In genomic region chr2:23298551-23298950, GRCh38 we compare ENCODE assay signal across 14 cellular contexts.
DNase-seq lines count a peak whose midpoint lies in the region; ATAC-seq and TF ChIP-seq lines count a peak whose summit lies in the region.
"Had no signal": no experiment of that assay in that cellular context is flagged by ENCODE, and none has a peak within 500 bp of the region (broad histone marks: within the 10 kb centered on the region; RNA-seq: fewer than 3 reads in every experiment).

No MANE protein-coding gene starts in this region.

- H3K4me2 ChIP-seq in BLaER1 = peak overlapping the region; percentile 56; the same call in 1 of the 2 replicates
- H3K4me2 ChIP-seq: GM23338 had no signal

- no peaks in the 10 kb centered on the region for H4K20me1 ChIP-seq in BLaER1

- H3K4me1 ChIP-seq in BLaER1 (peaks cover 26% of the 10 kb centered on the region), upper lobe of right lung (peaks cover 6% of the 10 kb centered on the region)
- H3K4me1 ChIP-seq: BE2C had no signal

- H3K9me3 ChIP-seq in BLaER1 (no peaks in the 10 kb centered on the region), upper lobe of right lung (no peaks in the 10 kb centered on the region)
- H3K9me3 ChIP-seq: BE2C had no signal

- no peak overlapping the region for H3K4me3 ChIP-seq in BLaER1
- no peak overlapping the region for H3K4me3 ChIP-seq in upper lobe of right lung
- H3K4me3 ChIP-seq: GM23338 had no signal

- H3K36me3 ChIP-seq in BLaER1 = no peaks in the 10 kb centered on the region
- no peaks in the 10 kb centered on the region for H3K36me3 ChIP-seq in upper lobe of right lung
- H3K36me3 ChIP-seq: BE2C had no signal

- H3K27me3 ChIP-seq in BLaER1 = no peaks in the 10 kb centered on the region
- no peaks in the 10 kb centered on the region for H3K27me3 ChIP-seq in upper lobe of right lung
- H3K27me3 ChIP-seq: BE2C had no signal

- no peak for TF ChIP-seq EP300 in Ishikawa (IDR thresholded peaks at IDR 0.05; ENCODE audit: borderline replicate concordance)

- DNase-seq in foreskin melanocyte (peak; percentile 92), upper lobe of right lung (no peak)
- DNase-seq in activated CD4-positive, CD25-positive, alpha-beta regulatory T cell (lab: John Stamatoyannopoulos, UW) = no peak
- DNase-seq: ACHN; BE2C; CD4-positive, alpha-beta memory T cell; DMS153; DMS79; GDM1; HCEC 1CT had no signal

- TF ChIP-seq RAD21 in Ishikawa (IDR thresholded peaks at IDR 0.05; ENCODE audit: low read depth) = no peak

- H3K27ac ChIP-seq in BLaER1 (no peak overlapping the region), upper lobe of right lung (no peak overlapping the region)

- no peak for TF ChIP-seq CTCF in upper lobe of right lung (IDR thresholded peaks at IDR 0.05)

- ATAC-seq in GM18498 (IDR thresholded peaks at IDR 0.05; ENCODE audit: unreplicated experiment) (no peak), upper lobe of right lung (no peak)
- ATAC-seq: GM23338 had no signal

- intact Hi-C loops in upper lobe of right lung (cut with DNase I) = no loop called here

- no peak overlapping the region for H3K9ac ChIP-seq in BLaER1

TF ChIP-seq in Ishikawa, 13 proteins besides CTCF, POLR2A, EP300 and RAD21:
- TF ChIP-seq TCF12 (IDR thresholded peaks at IDR 0.05; ENCODE audit: low read depth) (no peak), NFIC (IDR thresholded peaks at IDR 0.05) (no peak), CEBPB (IDR thresholded peaks at IDR 0.05) (no peak), TAF1 (IDR thresholded peaks at IDR 0.05; ENCODE audit: low read depth) (no peak)
- TF ChIP-seq, protein P1, sequence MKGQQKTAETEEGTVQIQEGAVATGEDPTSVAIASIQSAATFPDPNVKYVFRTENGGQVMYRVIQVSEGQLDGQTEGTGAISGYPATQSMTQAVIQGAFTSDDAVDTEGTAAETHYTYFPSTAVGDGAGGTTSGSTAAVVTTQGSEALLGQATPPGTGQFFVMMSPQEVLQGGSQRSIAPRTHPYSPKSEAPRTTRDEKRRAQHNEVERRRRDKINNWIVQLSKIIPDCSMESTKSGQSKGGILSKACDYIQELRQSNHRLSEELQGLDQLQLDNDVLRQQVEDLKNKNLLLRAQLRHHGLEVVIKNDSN (IDR thresholded peaks at IDR 0.05) = peak; percentile 31; the same call in 1 of the 2 replicates
